In genomic region chr18:59456657-59457056, GRCh38 we compare ENCODE assay signal across 21 cellular contexts.
"Had no signal": no experiment of that assay in that cellular context is flagged by ENCODE, and none has a peak within 500 bp of the region (broad histone marks: within the 10 kb centered on the region; RNA-seq: fewer than 3 reads in every experiment).

No MANE protein-coding gene starts in this region.

- H3K4me2 ChIP-seq: KMS-11 had no signal

- H3K36me3 ChIP-seq: SJSA1 had no signal

- DNase-seq: Kasumi-1, MM.1S, NCI-H1092 treated with DMSO at 0.1 percent for 48 hours, NCI-H1436 treated with DMSO at 0.1 percent for 48 hours, NCI-H1694, NCI-H187 treated with DMSO at 0.1 percent for 48 hours, NCI-H2029 treated with DMSO at 0.1 percent for 48 hours, NCI-H2171 treated with DMSO at 0.1 percent for 48 hours, NCI-H446, NCI-H510A, NCI-H524 treated with DMSO at 0.1 percent for 48 hours, NCI-H774, Right ventricle myocardium superior, RPMI8226, SIG-M5, SW 1271, T-cell had no signal

- H3K27me3 ChIP-seq: SJSA1 had no signal

- H3K9ac ChIP-seq: KMS-11 had no signal

- H3K4me3 ChIP-seq: K562, SJSA1, SK-N-MC had no signal

- H3K9me3 ChIP-seq: SJSA1 had no signal

- H3K27ac ChIP-seq: KMS-11, SJSA1, SK-N-MC had no signal
